In the genomic region with DNA sequence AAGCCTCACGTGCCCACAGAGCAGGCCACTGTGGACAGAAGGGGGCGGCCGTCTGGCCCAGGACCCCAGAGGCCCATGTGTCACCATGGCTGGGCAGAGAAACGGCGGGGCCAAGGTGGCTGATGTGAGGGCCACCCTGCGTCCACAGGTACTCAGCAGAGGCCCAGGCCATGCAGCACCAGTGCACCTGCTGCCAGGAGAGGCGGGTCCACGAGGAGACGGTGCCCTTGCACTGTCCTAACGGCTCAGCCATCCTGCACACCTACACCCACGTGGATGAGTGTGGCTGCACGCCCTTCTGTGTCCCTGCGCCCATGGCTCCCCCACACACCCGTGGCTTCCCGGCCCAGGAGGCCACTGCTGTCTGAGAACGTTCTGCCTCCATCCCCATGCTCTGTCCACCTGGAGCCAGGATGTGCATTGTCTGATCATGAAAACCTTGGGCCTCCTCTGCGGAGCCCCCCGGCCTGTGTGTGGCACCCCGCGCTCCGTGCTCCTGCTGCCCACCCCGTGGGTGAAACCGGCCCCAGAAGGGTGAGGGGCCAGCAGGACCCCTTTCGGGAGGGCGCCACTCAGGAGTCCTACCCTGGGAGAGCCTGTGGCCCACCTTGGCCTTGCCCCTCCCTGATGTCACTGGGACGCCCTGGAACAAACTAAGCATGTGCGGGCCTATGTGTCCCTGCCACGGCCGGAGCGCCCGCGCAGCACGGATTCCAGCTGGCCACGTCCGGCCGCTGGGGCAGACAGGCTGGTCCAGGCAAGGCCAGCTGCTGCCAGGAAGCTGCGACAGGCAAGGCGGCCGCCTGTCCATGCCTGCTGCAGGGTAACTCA, we compare ENCODE assay signal across 14 cellular contexts. TPM values are rescaled to one million over a fixed set of nuclear protein-coding genes. Genes with fewer than 3 reads are reported as not detected.
A peak's percentile ranks its signal among the peaks of the same experiment; 100 is the strongest.
DNase-seq lines count a peak whose midpoint lies in the region; ATAC-seq and TF ChIP-seq lines count a peak whose summit lies in the region.
"Had no signal": no experiment of that assay in that cellular context is flagged by ENCODE, and none has a peak within 500 bp of the region (broad histone marks: within the 10 kb centered on the region; RNA-seq: fewer than 3 reads in every experiment).

No MANE protein-coding gene starts in this region.

- peaks cover 15% of the 10 kb centered on the region for H3K9me3 Mint-ChIP-seq in Caco-2 (ENCODE audit: unreplicated experiment)

- H3K36me3 Mint-ChIP-seq in Caco-2 (ENCODE audit: insufficient read depth, unreplicated experiment) = peaks cover 13% of the 10 kb centered on the region

- H4K91ac ChIP-seq in trophoblast cell (ENCODE audit: low read depth, low read length) = no peak overlapping the region

- no TSS peak for BruUV-seq in Caco-2 (replicated peaks; lab: Mats Ljungman, UMichigan)

- no peak overlapping the region for H3K4me3 ChIP-seq in Caco-2 (ENCODE audit: low read depth, low read length)
- H3K4me3 ChIP-seq in Loucy (ENCODE audit: low read length, poor library complexity, severe bottlenecking) = peak overlapping the region; percentile 72
- H3K4me3 ChIP-seq in trophoblast cell (ENCODE audit: low read depth, low read length) = no peak overlapping the region
- H3K4me3 ChIP-seq: mucosa of descending colon had no signal

- H3K9me2 ChIP-seq in Loucy (replicated peaks; ENCODE audit: low read depth, low read length) = no peaks in the 10 kb centered on the region

- H4K20me1 ChIP-seq in Loucy (ENCODE audit: insufficient read depth, low read length, poor library complexity, severe bottlenecking) = no peaks in the 10 kb centered on the region

- H3F3A ChIP-seq in Loucy (ENCODE audit: low read depth) = no peaks in the 10 kb centered on the region

- intact Hi-C loops in Caco-2 (cut with micrococcal nuclease; ENCODE audit: unreplicated experiment) = loop anchor here (5.0 kb wide), 1 partner anchor 51 kb away; no protein-coding TSS in a partner anchor

- ATAC-seq in GM19395 (IDR thresholded peaks at IDR 0.05; ENCODE audit: unreplicated experiment) = no peak

- H4K8ac ChIP-seq in trophoblast cell (ENCODE audit: low read depth, low read length) = peak overlapping the region; percentile 8

- WGBS in trophoblast cell (ENCODE audit: extremely low coverage, insufficient coverage, insufficient read length) = no CpG with 5 or more reads among the region's 39 CpGs

- H3K79me1 ChIP-seq in trophoblast cell (ENCODE audit: low read length) = peaks cover 2% of the 10 kb centered on the region

- peak overlapping the region; percentile 35 for H2AK5ac ChIP-seq in trophoblast cell (ENCODE audit: low read length)

- CTCF ChIA-PET in Caco-2 (lab: Charles Lee) = no interaction called here

- H3K23ac ChIP-seq in trophoblast cell (ENCODE audit: low read length) = no peak overlapping the region

- H3K9me3 ChIP-seq in Caco-2 (peaks cover 10% of the 10 kb centered on the region), Loucy (ENCODE audit: insufficient read depth, low read depth, low read length) (no peaks in the 10 kb centered on the region; the same call in 1 of the 2 replicates), trophoblast cell (ENCODE audit: insufficient read depth, low read depth, low read length) (peaks cover 13% of the 10 kb centered on the region)
- H3K9me3 ChIP-seq: mucosa of descending colon had no signal

- POLR2A ChIA-PET in Caco-2 (lab: Charles Lee) = no interaction called here

- H3K27ac ChIP-seq in cingulate gyrus (ENCODE audit: low read depth, low read length) (peak overlapping the region; percentile 43), trophoblast cell (ENCODE audit: low read depth, low read length) (no peak overlapping the region)

- peak overlapping the region; percentile 72 for H3K4me3 Mint-ChIP-seq in Caco-2 (ENCODE audit: unreplicated experiment)

- no peak overlapping the region for H2BK120ac ChIP-seq in trophoblast cell (ENCODE audit: insufficient read depth, low read length, poor library complexity)

- H3K27ac Mint-ChIP-seq in Caco-2 (ENCODE audit: unreplicated experiment) = no peak overlapping the region

- no peak overlapping the region for H3K14ac ChIP-seq in trophoblast cell (ENCODE audit: low read length)

- H3K4me1 ChIP-seq in Caco-2 (peaks cover 5% of the 10 kb centered on the region), Loucy (ENCODE audit: insufficient read depth, low read length, poor library complexity, severe bottlenecking) (peaks cover 8% of the 10 kb centered on the region), trophoblast cell (ENCODE audit: control insufficient read depth in 1 of 2, insufficient read depth in 2 of 2, low read length in 2 of 2) (peaks cover 6 to 11% of the 10 kb centered on the region in 2 experiments)

- no peak overlapping the region for H2AFZ ChIP-seq in Loucy (ENCODE audit: low read length)
- no peak overlapping the region for H2AFZ ChIP-seq in trophoblast cell (ENCODE audit: insufficient read depth, low read length, poor library complexity)

- peaks cover 6% of the 10 kb centered on the region for H3K4me1 Mint-ChIP-seq in Caco-2 (ENCODE audit: low read depth, unreplicated experiment)

- H3K27me3 ChIP-seq in Caco-2 (replicated peaks; ENCODE audit: control insufficient read depth, insufficient read depth, low read length) (no peaks in the 10 kb centered on the region), Loucy (ENCODE audit: insufficient read depth, low read length, poor library complexity, severe bottlenecking) (no peaks in the 10 kb centered on the region), trophoblast cell (ENCODE audit: insufficient read depth, low read length) (no peaks in the 10 kb centered on the region)

- H3K4me2 ChIP-seq in Loucy (ENCODE audit: low read depth, low read length, poor library complexity, severe bottlenecking) = peak overlapping the region; percentile 65
- H3K4me2 ChIP-seq in trophoblast cell (ENCODE audit: low read length) = no peak overlapping the region

- H2BK5ac ChIP-seq in trophoblast cell (ENCODE audit: low read depth, low read length, poor library complexity) = no peak overlapping the region

- TF ChIP-seq CTCF in Caco-2 (IDR thresholded peaks at IDR 0.05; ENCODE audit: insufficient read depth in 1 of 2, low read depth in 1 of 2, low read length in 1 of 2, severe bottlenecking in 1 of 2, unreplicated experiment in 1 of 2) = no peak
- TF ChIP-seq CTCF in Loucy (conservative IDR thresholded peaks at IDR 0.05; ENCODE audit: low read length) = no peak

- DNase-seq in Caco-2 (no peak), trophoblast cell (no peak), cerebellar nuclear complex (lab: John Stamatoyannopoulos, UW) (no peak), hepatic stellate cell (ENCODE audit: low spot score) (no peak)
- DNase-seq: activated CD8-positive, alpha-beta memory T cell treated with anti-CD3 and anti-CD28 coated beads, Interleukin-2, amount 50 U/mL, for 48 hours; hippocampal formation; NCI-H446 treated with DMSO at 0.1 percent for 48 hours; stimulated activated CD4-positive, alpha-beta T cell treated with anti-CD3 and anti-CD28 coated beads, Interleukin-15, amount 100 ng/mL, for 24 hours had no signal

- H4K12ac ChIP-seq in trophoblast cell (ENCODE audit: low read depth, low read length) = no peak overlapping the region

- no peaks in the 10 kb centered on the region for H3K79me2 ChIP-seq in Loucy (ENCODE audit: insufficient read depth, low read length)
- H3K79me2 ChIP-seq in trophoblast cell (ENCODE audit: control insufficient read depth, insufficient read depth, low read length, poor library complexity) = no peaks in the 10 kb centered on the region

- H3K4ac ChIP-seq in trophoblast cell (ENCODE audit: low read depth, low read length) = no peak overlapping the region

- H2BK12ac ChIP-seq in trophoblast cell (ENCODE audit: low read length) = no peak overlapping the region

- H3K36me3 ChIP-seq in Caco-2 (ENCODE audit: control insufficient read depth, insufficient read depth, low read length) (no peaks in the 10 kb centered on the region), Loucy (ENCODE audit: insufficient read depth, low read length) (no peaks in the 10 kb centered on the region), trophoblast cell (ENCODE audit: control insufficient read depth in 1 of 2, insufficient read depth in 2 of 2, low read length in 2 of 2) (no peaks in the 10 kb centered on the region)

- H3K9ac ChIP-seq in Loucy (ENCODE audit: low read depth, low read length, poor library complexity, severe bottlenecking) (no peak overlapping the region), trophoblast cell (ENCODE audit: low read length) (no peak overlapping the region)

- H3K18ac ChIP-seq in trophoblast cell (ENCODE audit: low read length) = no peak overlapping the region

- no peaks in the 10 kb centered on the region for H3K27me3 Mint-ChIP-seq in Caco-2 (ENCODE audit: insufficient read depth, unreplicated experiment)

RNA-seq across cellular contexts. Expression of a gene that starts 38.6 kb away (rescaled TPM):
- not detected in 2 replicates for total RNA-seq in Caco-2 (2022)
- under 0.01 TPM in 1 of 2 replicates, not detected in the other for polyA plus RNA-seq in trophoblast cell (2013)
- total RNA-seq: Daoy, H4 had no signal

RNA-seq across cellular contexts. Expression of a gene that starts 48.0 kb away (rescaled TPM):
- total RNA-seq in Caco-2 (2022) = 64.6 and 78.3 TPM in 2 replicates
- 31.6 and 33.1 TPM in 2 replicates for polyA plus RNA-seq in trophoblast cell (2013)
